8 cellular contexts compared by ENCODE assay signal in genomic region chr15:54456413-54456812, GRCh38.
"Had no signal": no experiment of that assay in that cellular context is flagged by ENCODE, and none has a peak within 500 bp of the region (broad histone marks: within the 10 kb centered on the region; RNA-seq: fewer than 3 reads in every experiment).

No MANE protein-coding gene starts in this region.

- H3K4me3 ChIP-seq: K562 had no signal

- FAIRE-seq: HepG2, HTR-8/SVneo, K562 had no signal

- ATAC-seq: HepG2, K562 had no signal

- DNase-seq: IMR-90, KBM-7, KG1 had no signal

- H3K4me2 ChIP-seq: KMS-11 had no signal

- H3K27ac ChIP-seq: HL-60, KMS-11 had no signal
